Comparison of ENCODE assay signal across 21 cellular contexts in genomic region chr21:43192501-43193081, GRCh38. TPM values are rescaled to one million over a fixed set of nuclear protein-coding genes. Genes with fewer than 3 reads are reported as not detected.
DNase-seq lines count a peak whose midpoint lies in the region; FAIRE-seq and TF ChIP-seq lines count a peak whose summit lies in the region.
"Had no signal": no experiment of that assay in that cellular context is flagged by ENCODE, and none has a peak within 500 bp of the region (broad histone marks: within the 10 kb centered on the region; RNA-seq: fewer than 3 reads in every experiment).

No MANE protein-coding gene starts in this region.

- H3K4me1 Mint-ChIP-seq in T-helper 2 cell treated with Interferon-gamma antibody and Interleukin-4, amounts not matched to agents 5 μg/mL and 100 μg/mL, for 36 hours (ENCODE audit: low read depth) = peaks cover 11% of the 10 kb centered on the region

- no peak for FAIRE-seq in kidney (lab: Jason Lieb, UNC)
- FAIRE-seq: A204.1 had no signal

- H3K27ac ChIP-seq in kidney (ENCODE audit: low read depth in 2 of 2, low read length in 2 of 2) (no peak overlapping the region), spleen (no peak overlapping the region)
- H3K27ac ChIP-seq: cardiac muscle cell, gastrocnemius medialis, SK-N-MC, tibial artery had no signal

- peaks cover 0 to 29% (median 0%) of the 10 kb centered on the region in 7 donors for H3K27me3 ChIP-seq in spleen (replicated peaks in 1 of 7)
- H3K27me3 ChIP-seq: cardiac muscle cell had no signal

- no peaks in the 10 kb centered on the region for H3K36me3 ChIP-seq in kidney (ENCODE audit: control insufficient read depth in 1 of 2, insufficient read depth in 2 of 2, low read length in 2 of 2)
- no peaks in the 10 kb centered on the region for H3K36me3 ChIP-seq in spleen
- H3K36me3 ChIP-seq: cardiac muscle cell, gastrocnemius medialis, tibial artery had no signal

- TF ChIP-seq CTCF in kidney (IDR thresholded peaks at IDR 0.05; ENCODE audit: borderline replicate concordance, extremely low read depth, insufficient read depth) (no peak), spleen (IDR thresholded peaks at IDR 0.05 in 8 of 11, conservative IDR thresholded peaks at IDR 0.05 in 3 of 11) (no peak)

- H3K4me3 ChIP-seq in kidney (ENCODE audit: low read length in 2 of 2) (no peak overlapping the region), spleen (no peak overlapping the region)
- H3K4me3 ChIP-seq: cardiac muscle cell, gastrocnemius medialis, SK-N-MC, tibial artery had no signal

- H3K9ac ChIP-seq in kidney (ENCODE audit: low read length in 2 of 2) = no peak overlapping the region

- TF ChIP-seq POLR2A in spleen (IDR thresholded peaks at IDR 0.05) = no peak

- no peaks in the 10 kb centered on the region for H3K9me3 Mint-ChIP-seq in T-helper 2 cell treated with Interferon-gamma antibody and Interleukin-4, amounts not matched to agents 5 μg/mL and 100 μg/mL, for 36 hours

- H3K4me1 ChIP-seq in kidney (ENCODE audit: control insufficient read depth in 1 of 2, insufficient read depth in 1 of 2, low read depth in 1 of 2, low read length in 2 of 2) (peaks cover 0 to 3% of the 10 kb centered on the region in 2 donors), spleen (peaks cover 0 to 37% (median 28%) of the 10 kb centered on the region in 6 donors)

- no peaks in the 10 kb centered on the region for H3K27me3 Mint-ChIP-seq in T-helper 2 cell treated with Interferon-gamma antibody and Interleukin-4, amounts not matched to agents 5 μg/mL and 100 μg/mL, for 36 hours (ENCODE audit: low read depth)

- no peak overlapping the region for H3K4me3 Mint-ChIP-seq in T-helper 2 cell treated with Interferon-gamma antibody and Interleukin-4, amounts not matched to agents 5 μg/mL and 100 μg/mL, for 36 hours
- H3K4me3 Mint-ChIP-seq: IgD-negative memory B cell had no signal

- no peaks in the 10 kb centered on the region for H3K36me3 Mint-ChIP-seq in T-helper 2 cell treated with Interferon-gamma antibody and Interleukin-4, amounts not matched to agents 5 μg/mL and 100 μg/mL, for 36 hours (ENCODE audit: low read depth)
- H3K36me3 Mint-ChIP-seq: IgD-negative memory B cell had no signal

- intact Hi-C loops in kidney (cut with DNase I) = no loop called here
- intact Hi-C loops in spleen (cut with DNase I; ENCODE audit: low total_unique reads) = no loop called here

- peak; percentile 4 to 5 for DNase-seq in activated T-cell treated with anti-CD3 and anti-CD28 coated beads, Interleukin-2, amount 50 U/mL, for 48 hours
- DNase-seq in activated T-cell treated with anti-CD3 and anti-CD28 coated beads for 4 hours (no peak), NCI-H446 treated with DMSO at 0.1 percent for 48 hours (lab: John Stamatoyannopoulos, UW) (peak; percentile 89), kidney (peak; percentile 44), spleen (peak; percentile 53), hypothalamus (lab: John Stamatoyannopoulos, UW) (no peak), HT-29 (ENCODE audit: low spot score) (no peak)
- DNase-seq in T-helper 2 cell treated with Interferon-gamma antibody and Interleukin-4, amounts not matched to agents 5 μg/mL and 100 μg/mL, for 36 hours (ENCODE audit: low spot score) = no peak
- DNase-seq: effector CD4-positive, alpha-beta T cell; MV-4-11; NCI-H1694 treated with DMSO at 0.1 percent for 48 hours; NCI-H2227 treated with DMSO at 0.1 percent for 48 hours; stimulated activated naive CD4-positive, alpha-beta T cell had no signal

- H3K9me3 ChIP-seq in kidney (ENCODE audit: control insufficient read depth in 1 of 2, low read length in 2 of 2) (no peaks in the 10 kb centered on the region), spleen (peaks cover 0 to 2% (median under 1%) of the 10 kb centered on the region in 8 donors)
- H3K9me3 ChIP-seq: gastrocnemius medialis had no signal

- 78 to 82% (median 79%) methylated on average over 7 to 8 of the region's 8 CpGs for WGBS in spleen, 5 donors

- no peak overlapping the region for H3K27ac Mint-ChIP-seq in T-helper 2 cell treated with Interferon-gamma antibody and Interleukin-4, amounts not matched to agents 5 μg/mL and 100 μg/mL, for 36 hours
- H3K27ac Mint-ChIP-seq: IgD-negative memory B cell had no signal

RNA-seq across cellular contexts. Expression of gene CRYAA, which starts 23.8 kb away (rescaled TPM):
- not detected for total RNA-seq in kidney
- 28.6 TPM for polyA plus RNA-seq in kidney (ENCODE audit: insufficient read depth, low read depth, low replicate concordance)
- total RNA-seq in spleen = not detected
- polyA plus RNA-seq in spleen = not detected
- total RNA-seq in HT-29 (2014; rRNA removed; shearing (Covaris generic)) = not detected in 2 replicates
- total RNA-seq: activated CD8-positive, alpha-beta memory T cell treated with anti-CD3 and anti-CD28 coated beads for 36 hours; cardiac muscle cell; gastrocnemius medialis had no signal
- polyA plus RNA-seq: cardiac muscle cell, esophagus, IgD-negative memory B cell had no signal

Comparison
In these comparisons a context has a peak if more than half of its experiments do, and no peak if none do; other contexts are left out.
1. DNase-seq: peak in activated T-cell treated with anti-CD3 and anti-CD28 coated beads, Interleukin-2, amount 50 U/mL, for 48 hours (2 of 2), NCI-H446 treated with DMSO at 0.1 percent for 48 hours (single experiment), kidney (single experiment) and spleen (single experiment); none in activated T-cell treated with anti-CD3 and anti-CD28 coated beads for 4 hours (single experiment), hypothalamus (0 of 51), T-helper 2 cell treated with Interferon-gamma antibody and Interleukin-4, amounts not matched to agents 5 μg/mL and 100 μg/mL, for 36 hours (single experiment) and HT-29 (single experiment).